Comparison of ENCODE assay signal across 22 cellular contexts in genomic region chr7:35768346-35768745, GRCh38.
"Had no signal": no experiment of that assay in that cellular context is flagged by ENCODE, and none has a peak within 500 bp of the region (broad histone marks: within the 10 kb centered on the region; RNA-seq: fewer than 3 reads in every experiment).

No MANE protein-coding gene starts in this region.

- H3K4me2 ChIP-seq: neural progenitor cell had no signal

- H3K36me3 ChIP-seq: gastroesophageal sphincter, heart left ventricle, lower lobe of right lung, neural progenitor cell, prostate gland, sigmoid colon, thoracic aorta had no signal

- H2AFZ ChIP-seq: neural progenitor cell had no signal

- H3K9me3 ChIP-seq: body of pancreas, gastroesophageal sphincter, lower lobe of right lung, prostate gland, sigmoid colon, thoracic aorta had no signal

- DNase-seq: activated CD4-positive, alpha-beta T cell treated with anti-CD3 and anti-CD28 coated beads for 4 hours; activated CD4-positive, alpha-beta T cell treated with anti-CD3 and anti-CD28 coated beads, Interleukin-2, amount 50 U/mL, for 4 hours; activated effector memory CD4-positive, alpha-beta T cell treated with Interleukin-2 at 50 U/mL for 16 hours; activated naive CD4-positive, alpha-beta T cell treated with Interleukin-2 at 50 U/mL for 16 hours; aorta; body of pancreas; cortex of kidney; heart left ventricle; lower lobe of right lung; mesenchymal stem cell; natural killer cell; sigmoid colon; small intestine; stimulated activated CD4-positive, alpha-beta T cell treated with anti-CD3 and anti-CD28 coated beads, Interleukin-15, amount 100 ng/mL, for 24 hours; stimulated activated CD4-positive, alpha-beta T cell treated with anti-CD3 and anti-CD28 coated beads, Interleukin-2, amount 100 ng/mL, for 24 hours; stimulated activated naive CD4-positive, alpha-beta T cell; T-helper 1 cell; trophoblast cell had no signal

- H3K27me3 ChIP-seq: body of pancreas, gastroesophageal sphincter, heart left ventricle, neural progenitor cell, sigmoid colon had no signal

- H3K4me3 ChIP-seq: body of pancreas, gastroesophageal sphincter, heart left ventricle, lower lobe of right lung, neural progenitor cell, prostate gland, sigmoid colon, thoracic aorta had no signal

- H3K4me1 ChIP-seq: body of pancreas, gastroesophageal sphincter, lower lobe of right lung, neural progenitor cell, prostate gland, sigmoid colon had no signal

- H3K9ac ChIP-seq: neural progenitor cell had no signal

- H3K27ac ChIP-seq: body of pancreas, gastroesophageal sphincter, heart left ventricle, lower lobe of right lung, neural progenitor cell, prostate gland, sigmoid colon, thoracic aorta had no signal
